1 cellular context compared by ENCODE assay signal in the genomic region with DNA sequence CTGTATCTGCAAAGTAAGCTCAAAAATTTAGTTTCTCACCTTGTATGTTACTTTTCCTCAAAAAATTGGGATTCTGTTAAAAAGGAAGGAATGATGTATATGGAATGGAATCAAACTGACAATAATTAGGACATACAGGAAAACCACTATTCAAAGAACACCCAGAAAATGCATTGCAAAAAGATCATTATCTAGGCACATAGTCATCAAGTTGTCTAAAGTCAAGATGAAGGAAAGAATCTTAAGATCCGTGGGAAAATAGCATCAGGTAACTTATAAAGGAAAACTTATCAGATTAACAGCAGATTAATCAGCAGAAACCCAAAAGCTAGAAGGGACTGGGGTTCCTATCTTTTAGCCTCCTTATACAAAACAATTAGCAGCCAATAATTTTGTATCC.
TF ChIP-seq lines count a peak whose summit lies in the region.

No MANE protein-coding gene starts in this region.

TF ChIP-seq in K562, 482 proteins besides CTCF, POLR2A, EP300 and RAD21:
- no peak for TF ChIP-seq HSF4 (CRISPR knock-in tag; IDR thresholded peaks at IDR 0.05; ENCODE audit: borderline replicate concordance)
- TF ChIP-seq MIER1 (IDR thresholded peaks at IDR 0.05; ENCODE audit: low read depth), result no peak
- TF ChIP-seq, protein P1, sequence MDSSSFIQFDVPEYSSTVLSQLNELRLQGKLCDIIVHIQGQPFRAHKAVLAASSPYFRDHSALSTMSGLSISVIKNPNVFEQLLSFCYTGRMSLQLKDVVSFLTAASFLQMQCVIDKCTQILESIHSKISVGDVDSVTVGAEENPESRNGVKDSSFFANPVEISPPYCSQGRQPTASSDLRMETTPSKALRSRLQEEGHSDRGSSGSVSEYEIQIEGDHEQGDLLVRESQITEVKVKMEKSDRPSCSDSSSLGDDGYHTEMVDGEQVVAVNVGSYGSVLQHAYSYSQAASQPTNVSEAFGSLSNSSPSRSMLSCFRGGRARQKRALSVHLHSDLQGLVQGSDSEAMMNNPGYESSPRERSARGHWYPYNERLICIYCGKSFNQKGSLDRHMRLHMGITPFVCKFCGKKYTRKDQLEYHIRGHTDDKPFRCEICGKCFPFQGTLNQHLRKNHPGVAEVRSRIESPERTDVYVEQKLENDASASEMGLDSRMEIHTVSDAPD (CRISPR knock-in tag; IDR thresholded peaks at IDR 0.05), result no peak
- no peak for TF ChIP-seq SUPT5H (IDR thresholded peaks at IDR 0.05)
- TF ChIP-seq ZNF696 (CRISPR knock-in tag; conservative IDR thresholded peaks at IDR 0.05), result no peak
- TF ChIP-seq POLR2AphosphoS5 (IDR thresholded peaks at IDR 0.05; ENCODE audit: control insufficient read depth, insufficient read depth, low read depth, low read length), result no peak
- TF ChIP-seq GATAD2A (IDR thresholded peaks at IDR 0.05), result no peak
- no peak for TF ChIP-seq ZNF699 (CRISPR knock-in tag; IDR thresholded peaks at IDR 0.05; ENCODE audit: insufficient replicate concordance)
- no peak for TF ChIP-seq ZNF436 (CRISPR knock-in tag; IDR thresholded peaks at IDR 0.05)
- TF ChIP-seq TAF1 (IDR thresholded peaks at IDR 0.05; ENCODE audit: control insufficient read depth, extremely low read depth, insufficient read depth, low read length, severe bottlenecking), result no peak
- no peak for TF ChIP-seq ZNF134 (CRISPR knock-in tag; conservative IDR thresholded peaks at IDR 0.05)
- TF ChIP-seq ZNF175 (CRISPR knock-in tag; IDR thresholded peaks at IDR 0.05; ENCODE audit: low read depth), result no peak
- no peak for TF ChIP-seq HOXB6 (CRISPR knock-in tag; IDR thresholded peaks at IDR 0.05; ENCODE audit: borderline replicate concordance)
